In the genomic region with DNA sequence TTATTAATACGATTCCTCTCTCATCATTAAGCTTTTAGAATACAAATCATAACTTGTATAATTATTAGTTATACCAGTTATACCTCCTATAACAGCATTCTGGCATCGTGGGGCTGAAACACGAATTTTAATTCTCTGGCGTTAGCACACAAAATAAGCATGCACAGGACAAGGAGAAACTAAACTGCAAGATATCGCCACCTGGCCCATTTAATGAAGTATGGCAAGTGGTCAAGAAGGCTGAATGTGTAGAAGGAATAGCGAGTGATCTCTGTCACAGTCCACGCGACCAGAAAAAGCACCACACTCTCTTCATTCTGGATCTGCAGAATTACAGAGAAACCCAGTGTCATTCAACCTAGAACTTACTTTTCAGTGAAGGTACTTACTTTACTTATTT, we compare ENCODE assay signal across 9 cellular contexts. TPM values are rescaled to one million over a fixed set of nuclear protein-coding genes. Genes with fewer than 3 reads are reported as not detected.
DNase-seq lines count a peak whose midpoint lies in the region; ATAC-seq and TF ChIP-seq lines count a peak whose summit lies in the region.
"Had no signal": no experiment of that assay in that cellular context is flagged by ENCODE, and none has a peak within 500 bp of the region (broad histone marks: within the 10 kb centered on the region; RNA-seq: fewer than 3 reads in every experiment).

No MANE protein-coding gene starts in this region.

- H3K9me3 ChIP-seq in OCI-LY7 (ENCODE audit: low read length) = no peaks in the 10 kb centered on the region
- H3K9me3 ChIP-seq in aorta (ENCODE audit: control insufficient read depth, low read length) = no peaks in the 10 kb centered on the region
- H3K9me3 ChIP-seq: thoracic aorta had no signal

- no TSS peak for BruUV-seq in OCI-LY7 (replicated peaks; lab: Mats Ljungman, UMichigan)

- no peak overlapping the region for H3K27ac ChIP-seq in OCI-LY7 (ENCODE audit: low read depth, low read length, poor library complexity, severe bottlenecking)
- H3K27ac ChIP-seq in aorta (ENCODE audit: low read depth in 1 of 2, low read length in 2 of 2) = no peak overlapping the region
- H3K27ac ChIP-seq: thoracic aorta had no signal

- CTCF ChIA-PET in OCI-LY7 (lab: Charles Lee; ENCODE audit: unreplicated experiment) = no interaction called here

- ATAC-seq in GM18511 (IDR thresholded peaks at IDR 0.05; ENCODE audit: unreplicated experiment) = peak; percentile 65
- no peak for ATAC-seq in aorta (ENCODE audit: low FRiP score)
- no peak for ATAC-seq in HG03571 (IDR thresholded peaks at IDR 0.05; ENCODE audit: unreplicated experiment)

- H3K79me2 ChIP-seq in OCI-LY7 (ENCODE audit: insufficient read depth, low read depth, low read length) = no peaks in the 10 kb centered on the region

- in situ Hi-C loops in ACHN (cut with HindIII; ENCODE audit: low pct_ligation_motif_present, low pct_unique_long_range_greater_than_20kb, low sequenced_read_pairs) = no loop called here

- 64% methylated on average over 8 of the region's 8 CpGs for WGBS in aorta, 2 donors

- H2AFZ ChIP-seq in OCI-LY7 (ENCODE audit: low read length) = no peak overlapping the region

- H3K4me3 ChIP-seq in OCI-LY7 (ENCODE audit: low read depth, low read length, poor library complexity, severe bottlenecking) (no peak overlapping the region), fibroblast of the aortic adventitia (ENCODE audit: low read depth, low read length) (no peak overlapping the region), aorta (ENCODE audit: low read length in 2 of 2) (no peak overlapping the region)
- H3K4me3 ChIP-seq: thoracic aorta had no signal

- H3K4me1 ChIP-seq in OCI-LY7 (ENCODE audit: insufficient read depth, low read length, poor library complexity, severe bottlenecking) (no peaks in the 10 kb centered on the region), aorta (ENCODE audit: control insufficient read depth in 1 of 2, insufficient read depth in 2 of 2, low read length in 2 of 2) (no peaks in the 10 kb centered on the region)

- no peaks in the 10 kb centered on the region for H3K27me3 ChIP-seq in aorta (ENCODE audit: control insufficient read depth in 1 of 2, insufficient read depth in 2 of 2, low read length in 1 of 2)

- H3K36me3 ChIP-seq in OCI-LY7 (ENCODE audit: insufficient read depth, low read length) (no peaks in the 10 kb centered on the region), aorta (ENCODE audit: control insufficient read depth in 1 of 2, insufficient read depth in 2 of 2, low read length in 1 of 2) (peaks cover 6 to 7% of the 10 kb centered on the region in 2 donors)

- H3K4me2 ChIP-seq in OCI-LY7 (ENCODE audit: low read length) = no peak overlapping the region

- TF ChIP-seq CTCF in OCI-LY7 (conservative IDR thresholded peaks at IDR 0.05; ENCODE audit: low read length) (peak; percentile 28; the same call in 1 of the 2 replicates), fibroblast of the aortic adventitia (IDR thresholded peaks at IDR 0.05; ENCODE audit: insufficient read depth, low read length) (peak; percentile 44)

- no peaks in the 10 kb centered on the region for H4K20me1 ChIP-seq in OCI-LY7 (ENCODE audit: insufficient read depth, low read length)

- POLR2A ChIA-PET in OCI-LY7 (lab: Charles Lee) = interaction anchor here (0.7 kb wide), 1 partner anchor 95 kb away, joined by 3 read pairs; no protein-coding TSS in a partner anchor

- intact Hi-C loops in OCI-LY7 (cut with micrococcal nuclease; ENCODE audit: unreplicated experiment) = no loop called here
- intact Hi-C loops in aorta (cut with DNase I) = no loop called here

- H3K9me2 ChIP-seq in OCI-LY7 (ENCODE audit: insufficient read depth, low read length) = no peaks in the 10 kb centered on the region

- DNase-seq in ACHN (peak; percentile 28), OCI-LY7 (ENCODE audit: low spot score) (no peak), fibroblast of the aortic adventitia (ENCODE audit: low read depth) (peak; percentile 45), aorta (no peak), putamen (ENCODE audit: low spot score) (no peak), activated gamma-delta T cell treated with Interleukin-2 at 50 U/mL for 16 hours (no peak)

RNA-seq across cellular contexts. Expression of a gene that starts 18.1 kb away (rescaled TPM):
- total RNA-seq in OCI-LY7 (2014; rRNA removed; shearing (Covaris generic)) = not detected in 2 replicates
- total RNA-seq in OCI-LY7 (2022) (not detected in 2 replicates), fibroblast of the aortic adventitia (ENCODE audit: low replicate concordance) (7.0 and 18.4 TPM in 2 replicates), aorta (100 to 1,000 TPM in 1 of 2 donors, 10 to 100 TPM in 1; 52.8 to 103 TPM)
- polyA plus RNA-seq in aorta = 10 to 100 TPM; 38.6 to 39.1 TPM

RNA-seq across cellular contexts. Expression of a gene that starts 44.9 kb away (rescaled TPM):
- 8.6 and 12.9 TPM in 2 replicates for total RNA-seq in OCI-LY7 (2014; rRNA removed; shearing (Covaris generic))
- 18.2 and 18.8 TPM in 2 replicates for total RNA-seq in OCI-LY7 (2022)
- total RNA-seq in fibroblast of the aortic adventitia (ENCODE audit: low replicate concordance) = 32.0 and 40.6 TPM in 2 replicates
- total RNA-seq in aorta = 10 to 100 TPM; 21.8 to 28.6 TPM
- polyA plus RNA-seq in aorta = 10 to 100 TPM in 1 of 2 donors, 1 to 10 TPM in 1; 8.7 to 10.5 TPM

Comparison
In these comparisons a context has a peak if more than half of its experiments do, and no peak if none do; other contexts are left out.
1. DNase-seq: peak in ACHN (single experiment) and fibroblast of the aortic adventitia (single experiment); none in OCI-LY7 (single experiment), aorta (0 of 2), putamen (single experiment) and activated gamma-delta T cell treated with Interleukin-2 at 50 U/mL for 16 hours (single experiment).